In the genomic region with DNA sequence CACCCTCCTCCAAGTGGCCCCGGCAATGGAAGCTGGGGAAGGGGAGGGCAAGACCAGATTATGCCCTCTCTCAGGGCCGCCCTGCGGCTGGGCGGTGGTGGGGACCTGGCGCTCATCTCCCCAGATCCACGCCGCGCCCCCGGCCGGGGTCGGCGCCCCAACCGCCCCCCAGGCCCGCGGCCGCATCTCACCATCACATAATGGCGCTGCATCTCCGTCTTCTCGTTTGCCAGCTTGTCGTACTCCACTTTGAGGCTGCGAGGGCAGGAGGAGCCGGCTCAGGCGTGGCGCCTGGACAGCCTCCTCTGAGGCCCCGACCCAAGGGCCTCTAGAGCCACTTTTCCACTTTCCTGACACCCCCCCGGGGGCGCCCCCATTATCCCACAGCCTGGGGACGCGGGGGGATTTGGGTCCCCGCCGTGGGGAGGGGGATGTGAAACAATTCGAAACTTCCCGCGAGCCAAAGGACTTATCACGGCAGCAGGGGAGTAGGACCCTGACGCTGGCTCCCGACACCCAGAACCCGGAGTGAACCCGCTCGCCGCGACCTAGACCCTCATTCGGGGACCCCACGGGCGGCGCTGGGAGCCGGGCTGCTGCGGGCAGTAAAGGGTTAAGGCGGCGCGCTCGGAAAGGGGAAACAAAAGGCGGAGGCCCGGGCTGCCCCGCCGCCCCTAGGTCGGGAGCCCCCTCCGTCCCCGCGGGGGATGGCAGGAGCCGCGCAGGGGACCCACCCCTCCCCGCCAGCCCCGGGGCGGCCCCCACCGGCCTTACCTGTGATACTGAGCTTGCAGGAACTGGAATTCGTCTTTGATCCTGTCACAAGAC, we compare ENCODE assay signal across 1 cellular context.
A peak's percentile ranks its signal among the peaks of the same experiment; 100 is the strongest.
TF ChIP-seq lines count a peak whose summit lies in the region.

No MANE protein-coding gene starts in this region.

TF ChIP-seq in neural cell, 6 proteins besides CTCF, POLR2A, EP300 and RAD21 (continued from another document):
- TF ChIP-seq POLR2AphosphoS5 (IDR thresholded peaks at IDR 0.05) (no peak), SMC3 (conservative IDR thresholded peaks at IDR 0.05; ENCODE audit: poor library complexity) (peak; percentile 24)
- TF ChIP-seq, protein P1, sequence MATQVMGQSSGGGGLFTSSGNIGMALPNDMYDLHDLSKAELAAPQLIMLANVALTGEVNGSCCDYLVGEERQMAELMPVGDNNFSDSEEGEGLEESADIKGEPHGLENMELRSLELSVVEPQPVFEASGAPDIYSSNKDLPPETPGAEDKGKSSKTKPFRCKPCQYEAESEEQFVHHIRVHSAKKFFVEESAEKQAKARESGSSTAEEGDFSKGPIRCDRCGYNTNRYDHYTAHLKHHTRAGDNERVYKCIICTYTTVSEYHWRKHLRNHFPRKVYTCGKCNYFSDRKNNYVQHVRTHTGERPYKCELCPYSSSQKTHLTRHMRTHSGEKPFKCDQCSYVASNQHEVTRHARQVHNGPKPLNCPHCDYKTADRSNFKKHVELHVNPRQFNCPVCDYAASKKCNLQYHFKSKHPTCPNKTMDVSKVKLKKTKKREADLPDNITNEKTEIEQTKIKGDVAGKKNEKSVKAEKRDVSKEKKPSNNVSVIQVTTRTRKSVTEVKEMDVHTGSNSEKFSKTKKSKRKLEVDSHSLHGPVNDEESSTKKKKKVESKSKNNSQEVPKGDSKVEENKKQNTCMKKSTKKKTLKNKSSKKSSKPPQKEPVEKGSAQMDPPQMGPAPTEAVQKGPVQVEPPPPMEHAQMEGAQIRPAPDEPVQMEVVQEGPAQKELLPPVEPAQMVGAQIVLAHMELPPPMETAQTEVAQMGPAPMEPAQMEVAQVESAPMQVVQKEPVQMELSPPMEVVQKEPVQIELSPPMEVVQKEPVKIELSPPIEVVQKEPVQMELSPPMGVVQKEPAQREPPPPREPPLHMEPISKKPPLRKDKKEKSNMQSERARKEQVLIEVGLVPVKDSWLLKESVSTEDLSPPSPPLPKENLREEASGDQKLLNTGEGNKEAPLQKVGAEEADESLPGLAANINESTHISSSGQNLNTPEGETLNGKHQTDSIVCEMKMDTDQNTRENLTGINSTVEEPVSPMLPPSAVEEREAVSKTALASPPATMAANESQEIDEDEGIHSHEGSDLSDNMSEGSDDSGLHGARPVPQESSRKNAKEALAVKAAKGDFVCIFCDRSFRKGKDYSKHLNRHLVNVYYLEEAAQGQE (IDR thresholded peaks at IDR 0.05; ENCODE audit: borderline replicate concordance), result no peak
